25 cellular contexts compared by ENCODE assay signal in the genomic region with DNA sequence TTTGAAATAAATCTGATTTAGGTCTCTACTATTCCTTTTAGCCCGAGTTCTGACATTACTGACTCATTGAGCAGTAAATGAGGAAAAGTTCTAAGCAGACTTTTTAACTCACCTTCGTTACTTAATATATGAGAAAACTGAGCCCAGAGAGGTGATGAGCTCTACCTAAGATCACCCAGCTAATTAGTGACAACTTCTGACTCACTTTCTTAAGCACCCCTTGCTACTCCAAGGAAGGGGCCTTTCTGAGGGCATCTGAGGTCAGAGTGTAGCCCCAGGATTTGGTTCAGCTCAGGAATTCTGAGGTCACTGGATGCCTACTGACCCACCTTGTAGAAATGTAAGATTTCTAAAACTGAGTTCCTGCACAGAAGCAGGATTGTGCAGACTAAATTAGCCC.
"Had no signal": no experiment of that assay in that cellular context is flagged by ENCODE, and none has a peak within 500 bp of the region (broad histone marks: within the 10 kb centered on the region; RNA-seq: fewer than 3 reads in every experiment).

No MANE protein-coding gene starts in this region.

- H3K27me3 ChIP-seq: dorsolateral prefrontal cortex, heart right ventricle, spleen, transverse colon had no signal

- H3K79me2 ChIP-seq: parathyroid adenoma had no signal

- H3K36me3 ChIP-seq: prostate gland, spleen, thoracic aorta, transverse colon had no signal

- H3K9me3 Mint-ChIP-seq: natural killer cell; stimulated activated naive B cell treated with anti-CD40 and anti-IgM and Interleukin-4, amounts not matched to agents 10 μg/mL and 1 μg/mL and 100 μg/mL, for 72 hours; stimulated activated naive CD8-positive, alpha-beta T cell treated with anti-CD3 and anti-CD28 coated beads, Interleukin-15, amount 100 ng/mL, for 72 hours had no signal

- H3K27ac Mint-ChIP-seq: natural killer cell; stimulated activated naive B cell treated with anti-CD40 and anti-IgM and Interleukin-4, amounts not matched to agents 10 μg/mL and 1 μg/mL and 100 μg/mL, for 72 hours; stimulated activated naive CD8-positive, alpha-beta T cell treated with anti-CD3 and anti-CD28 coated beads, Interleukin-15, amount 100 ng/mL, for 72 hours had no signal

- ATAC-seq: esophagus mucosa; heart right ventricle; left lobe of liver; natural killer cell; sciatic nerve; stimulated activated naive B cell treated with anti-CD40 and anti-IgM and Interleukin-4, amounts not matched to agents 10 μg/mL and 1 μg/mL and 100 μg/mL, for 72 hours; stimulated activated naive CD8-positive, alpha-beta T cell treated with anti-CD3 and anti-CD28 coated beads, Interleukin-15, amount 100 ng/mL, for 72 hours had no signal

- DNase-seq: cortex of kidney; dorsolateral prefrontal cortex; effector CD8-positive, alpha-beta T cell; heart right ventricle; hypothalamus; kidney glomerular epithelial cell; mammary epithelial cell; natural killer cell; retina; spleen; stimulated activated CD4-positive, alpha-beta T cell treated with anti-CD3 and anti-CD28 coated beads, Interleukin-15, amount 100 ng/mL, for 24 hours; stimulated activated CD4-positive, alpha-beta T cell treated with anti-CD3 and anti-CD28 coated beads, Interleukin-1b, Interleukin-23, amount 100 ng/mL, for 48 hours; stimulated activated CD4-positive, alpha-beta T cell treated with anti-CD3 and anti-CD28 coated beads, Interleukin-4, amount 100 ng/mL, for 4 hours; stimulated activated naive B cell treated with anti-CD40 and anti-IgM and Interleukin-4, amounts not matched to agents 10 μg/mL and 1 μg/mL and 100 μg/mL, for 72 hours; stimulated activated naive CD8-positive, alpha-beta T cell treated with anti-CD3 and anti-CD28 coated beads, Interleukin-15, amount 100 ng/mL, for 72 hours; transverse colon had no signal

- H3K27ac ChIP-seq: dorsolateral prefrontal cortex, heart right ventricle, parathyroid adenoma, prostate gland, spleen, thoracic aorta, transverse colon had no signal

- H3K36me3 Mint-ChIP-seq: natural killer cell; stimulated activated naive B cell treated with anti-CD40 and anti-IgM and Interleukin-4, amounts not matched to agents 10 μg/mL and 1 μg/mL and 100 μg/mL, for 72 hours had no signal

- H3K4me1 ChIP-seq: prostate gland had no signal

- H3K9me3 ChIP-seq: heart right ventricle, prostate gland, spleen, thoracic aorta, transverse colon had no signal

- H3K4me3 ChIP-seq: dorsolateral prefrontal cortex, heart right ventricle, prostate gland, spleen, thoracic aorta, transverse colon had no signal

- H3K27me3 Mint-ChIP-seq: stimulated activated naive B cell treated with anti-CD40 and anti-IgM and Interleukin-4, amounts not matched to agents 10 μg/mL and 1 μg/mL and 100 μg/mL, for 72 hours; stimulated activated naive CD8-positive, alpha-beta T cell treated with anti-CD3 and anti-CD28 coated beads, Interleukin-15, amount 100 ng/mL, for 72 hours had no signal

- H3K9ac ChIP-seq: parathyroid adenoma had no signal

- FAIRE-seq: endometrium, frontal cortex, islet of Langerhans had no signal

- H3K4me3 Mint-ChIP-seq: natural killer cell; stimulated activated naive B cell treated with anti-CD40 and anti-IgM and Interleukin-4, amounts not matched to agents 10 μg/mL and 1 μg/mL and 100 μg/mL, for 72 hours; stimulated activated naive CD8-positive, alpha-beta T cell treated with anti-CD3 and anti-CD28 coated beads, Interleukin-15, amount 100 ng/mL, for 72 hours had no signal

- H3K4me1 Mint-ChIP-seq: natural killer cell had no signal

- H2AFZ ChIP-seq: parathyroid adenoma had no signal
